30 cellular contexts compared by ENCODE assay signal in genomic region chr13:38637576-38637975, GRCh38. TPM values are rescaled to one million over a fixed set of nuclear protein-coding genes. Genes with fewer than 3 reads are reported as not detected.
DNase-seq lines count a peak whose midpoint lies in the region; ATAC-seq and TF ChIP-seq lines count a peak whose summit lies in the region.
"Had no signal": no experiment of that assay in that cellular context is flagged by ENCODE, and none has a peak within 500 bp of the region (broad histone marks: within the 10 kb centered on the region; RNA-seq: fewer than 3 reads in every experiment).

No MANE protein-coding gene starts in this region.

- H4K20me1 ChIP-seq in neural progenitor cell (ENCODE audit: low read depth): no peaks in the 10 kb centered on the region
- H4K20me1 ChIP-seq: BLaER1 treated with 17β-estradiol and CSF1 and Interleukin-3, amounts not matched to agents 10 nM and 100 nM had no signal

- no peak overlapping the region for H3K4me2 ChIP-seq in neural progenitor cell
- H3K4me2 ChIP-seq: BLaER1 treated with 17β-estradiol and CSF1 and Interleukin-3, amounts not matched to agents 10 nM and 100 nM; KMS-11 had no signal

- H3K27me3 ChIP-seq in neural progenitor cell: no peaks in the 10 kb centered on the region
- H3K27me3 ChIP-seq: BLaER1 treated with 17β-estradiol and CSF1 and Interleukin-3, amounts not matched to agents 10 nM and 100 nM; upper lobe of right lung had no signal

- H3K27ac ChIP-seq in HEK293 (ENCODE audit: extremely low read depth, low read depth, low read length): no peak overlapping the region
- H3K27ac ChIP-seq in neural progenitor cell: no peak overlapping the region
- H3K27ac ChIP-seq: BLaER1 treated with 17β-estradiol and CSF1 and Interleukin-3, amounts not matched to agents 10 nM and 100 nM; HL-60; KMS-11; upper lobe of right lung had no signal

- no peak overlapping the region for H3K4me3 Mint-ChIP-seq in neural progenitor cell
- H3K4me3 Mint-ChIP-seq: activated naive CD8-positive, alpha-beta T cell treated with anti-CD3 and anti-CD28 coated beads, Interleukin-2, amount 50 U/mL, for 24 hours; activated T-cell treated with anti-CD3 and anti-CD28 coated beads, Interleukin-2, amount 50 U/mL, for 72 hours; effector memory CD8-positive, alpha-beta T cell; memory B cell; nephron progenitor cell; stimulated activated naive B cell treated with anti-CD40 and anti-IgM and Interleukin-4, amounts not matched to agents 10 μg/mL and 1 μg/mL and 100 μg/mL, for 72 hours; T-helper 17 cell had no signal

- H3K27me3 Mint-ChIP-seq in neural progenitor cell (ENCODE audit: insufficient read depth, low read depth): no peaks in the 10 kb centered on the region
- H3K27me3 Mint-ChIP-seq: activated naive CD8-positive, alpha-beta T cell treated with anti-CD3 and anti-CD28 coated beads, Interleukin-2, amount 50 U/mL, for 24 hours; effector memory CD8-positive, alpha-beta T cell; memory B cell; T-helper 17 cell had no signal

- POLR2A ChIA-PET in HEK293 (lab: Yijun Ruan, JAX): no interaction called here

- CTCF ChIA-PET in HEK293 (lab: Yijun Ruan, JAX): no interaction called here

- H3K9me3 Mint-ChIP-seq in neural progenitor cell: no peaks in the 10 kb centered on the region
- H3K9me3 Mint-ChIP-seq: activated naive CD8-positive, alpha-beta T cell treated with anti-CD3 and anti-CD28 coated beads, Interleukin-2, amount 50 U/mL, for 24 hours; activated T-cell treated with anti-CD3 and anti-CD28 coated beads, Interleukin-2, amount 50 U/mL, for 72 hours; memory B cell; nephron progenitor cell; stimulated activated naive B cell treated with anti-CD40 and anti-IgM and Interleukin-4, amounts not matched to agents 10 μg/mL and 1 μg/mL and 100 μg/mL, for 72 hours had no signal

- H3K36me3 ChIP-seq in HEK293 (ENCODE audit: control insufficient read depth in 2 of 2, insufficient read depth in 1 of 2, low read length in 2 of 2) (no peaks in the 10 kb centered on the region), neural progenitor cell (no peaks in the 10 kb centered on the region)
- H3K36me3 ChIP-seq: BLaER1 treated with 17β-estradiol and CSF1 and Interleukin-3, amounts not matched to agents 10 nM and 100 nM; upper lobe of right lung had no signal

- no peaks in the 10 kb centered on the region for H3K4me1 Mint-ChIP-seq in neural progenitor cell
- H3K4me1 Mint-ChIP-seq: activated naive CD8-positive, alpha-beta T cell treated with anti-CD3 and anti-CD28 coated beads, Interleukin-2, amount 50 U/mL, for 24 hours; memory B cell; nephron progenitor cell; stimulated activated naive B cell treated with anti-CD40 and anti-IgM and Interleukin-4, amounts not matched to agents 10 μg/mL and 1 μg/mL and 100 μg/mL, for 72 hours; T-helper 17 cell had no signal

- H3K79me2 ChIP-seq in neural progenitor cell (ENCODE audit: low read depth): no peaks in the 10 kb centered on the region

- H3K9me3 ChIP-seq in HEK293 (ENCODE audit: control insufficient read depth, insufficient read depth, low read depth, low read length) (no peaks in the 10 kb centered on the region), neural progenitor cell (ENCODE audit: low read depth) (no peaks in the 10 kb centered on the region)
- H3K9me3 ChIP-seq: BLaER1 treated with 17β-estradiol and CSF1 and Interleukin-3, amounts not matched to agents 10 nM and 100 nM; upper lobe of right lung had no signal

- ATAC-seq in GM18861 (IDR thresholded peaks at IDR 0.05; ENCODE audit: unreplicated experiment) (no peak), HG02938 (IDR thresholded peaks at IDR 0.05; ENCODE audit: unreplicated experiment) (no peak)
- ATAC-seq: activated naive CD8-positive, alpha-beta T cell treated with anti-CD3 and anti-CD28 coated beads, Interleukin-2, amount 50 U/mL, for 24 hours; activated T-cell treated with anti-CD3 and anti-CD28 coated beads, Interleukin-2, amount 50 U/mL, for 72 hours; effector memory CD8-positive, alpha-beta T cell; left lobe of liver; Panc1; stimulated activated naive B cell treated with anti-CD40 and anti-IgM and Interleukin-4, amounts not matched to agents 10 μg/mL and 1 μg/mL and 100 μg/mL, for 72 hours; T-helper 17 cell had no signal

- no peak overlapping the region for H3K27ac Mint-ChIP-seq in neural progenitor cell
- H3K27ac Mint-ChIP-seq: activated naive CD8-positive, alpha-beta T cell treated with anti-CD3 and anti-CD28 coated beads, Interleukin-2, amount 50 U/mL, for 24 hours; activated T-cell treated with anti-CD3 and anti-CD28 coated beads, Interleukin-2, amount 50 U/mL, for 72 hours; effector memory CD8-positive, alpha-beta T cell; memory B cell; nephron progenitor cell; stimulated activated naive B cell treated with anti-CD40 and anti-IgM and Interleukin-4, amounts not matched to agents 10 μg/mL and 1 μg/mL and 100 μg/mL, for 72 hours; T-helper 17 cell had no signal

- no peaks in the 10 kb centered on the region for H3F3A ChIP-seq in neural progenitor cell (ENCODE audit: low read depth)

- H2AFZ ChIP-seq in neural progenitor cell (replicated peaks): peak overlapping the region; percentile 70

- H3K9ac ChIP-seq in neural progenitor cell: no peak overlapping the region
- H3K9ac ChIP-seq: BLaER1 treated with 17β-estradiol and CSF1 and Interleukin-3, amounts not matched to agents 10 nM and 100 nM; KMS-11 had no signal

- TF ChIP-seq CTCF in HEK293 (tag by site-specific recombination; IDR thresholded peaks at IDR 0.05) (no peak), neural progenitor cell (IDR thresholded peaks at IDR 0.05) (no peak)

- peaks cover 2% of the 10 kb centered on the region; the same call in 1 of the 2 replicates for H3K4me1 ChIP-seq in HEK293 (ENCODE audit: control insufficient read depth, insufficient read depth, low read length)
- no peaks in the 10 kb centered on the region for H3K4me1 ChIP-seq in neural progenitor cell
- H3K4me1 ChIP-seq: BLaER1 treated with 17β-estradiol and CSF1 and Interleukin-3, amounts not matched to agents 10 nM and 100 nM; upper lobe of right lung had no signal

- DNase-seq in NCI-H1105 treated with DMSO at 0.1 percent for 48 hours (lab: John Stamatoyannopoulos, UW): peak; percentile 74
- DNase-seq in NCI-H526 treated with DMSO at 0.1 percent for 48 hours (lab: John Stamatoyannopoulos, UW): peak; percentile 35
- DNase-seq in neural progenitor cell (ENCODE audit: low spot score): no peak
- DNase-seq in middle frontal gyrus (ENCODE audit: extremely low spot score, low spot score): no peak
- DNase-seq: activated CD4-positive, alpha-beta T cell treated with anti-CD3 and anti-CD28 coated beads, Interleukin-2, amount 50 U/mL, for 48 hours; activated CD4-positive, CD25-positive, alpha-beta regulatory T cell treated with anti-CD3 and anti-CD28 coated beads, Interleukin-2, amount 50 U/mL, for 72 hours; activated naive CD4-positive, alpha-beta T cell; activated naive CD8-positive, alpha-beta T cell treated with anti-CD3 and anti-CD28 coated beads, Interleukin-2, amount 50 U/mL, for 24 hours; activated T-cell treated with anti-CD3 and anti-CD28 coated beads, Interleukin-2, amount 50 U/mL, for 72 hours; caudate nucleus; cortex of kidney; effector memory CD8-positive, alpha-beta T cell; glutamatergic neuron; H7; NCI-H187 treated with DMSO at 0.1 percent for 48 hours; NCI-H226; nephron progenitor cell; SHP77; stimulated activated naive B cell treated with anti-CD40 and anti-IgM and Interleukin-4, amounts not matched to agents 10 μg/mL and 1 μg/mL and 100 μg/mL, for 72 hours; T-helper 17 cell; upper lobe of right lung had no signal

- H3K36me3 Mint-ChIP-seq in neural progenitor cell: no peaks in the 10 kb centered on the region
- H3K36me3 Mint-ChIP-seq: memory B cell; stimulated activated naive B cell treated with anti-CD40 and anti-IgM and Interleukin-4, amounts not matched to agents 10 μg/mL and 1 μg/mL and 100 μg/mL, for 72 hours had no signal

- H3K4me3 ChIP-seq in HEK293 (ENCODE audit: low read depth, low read length) (no peak overlapping the region), neural progenitor cell (no peak overlapping the region)
- H3K4me3 ChIP-seq: BLaER1 treated with 17β-estradiol and CSF1 and Interleukin-3, amounts not matched to agents 10 nM and 100 nM; upper lobe of right lung had no signal

TF ChIP-seq in HEK293, 187 proteins besides CTCF, POLR2A, EP300 and RAD21:
- TF ChIP-seq FEZF1 (tag by site-specific recombination; IDR thresholded peaks at IDR 0.05): peak; percentile 71
- TF ChIP-seq WT1 (tag by site-specific recombination; IDR thresholded peaks at IDR 0.05): peak; percentile 81
- TF ChIP-seq ZNF426 (tag by site-specific recombination; IDR thresholded peaks at IDR 0.05): no peak
- TF ChIP-seq, protein P1, sequence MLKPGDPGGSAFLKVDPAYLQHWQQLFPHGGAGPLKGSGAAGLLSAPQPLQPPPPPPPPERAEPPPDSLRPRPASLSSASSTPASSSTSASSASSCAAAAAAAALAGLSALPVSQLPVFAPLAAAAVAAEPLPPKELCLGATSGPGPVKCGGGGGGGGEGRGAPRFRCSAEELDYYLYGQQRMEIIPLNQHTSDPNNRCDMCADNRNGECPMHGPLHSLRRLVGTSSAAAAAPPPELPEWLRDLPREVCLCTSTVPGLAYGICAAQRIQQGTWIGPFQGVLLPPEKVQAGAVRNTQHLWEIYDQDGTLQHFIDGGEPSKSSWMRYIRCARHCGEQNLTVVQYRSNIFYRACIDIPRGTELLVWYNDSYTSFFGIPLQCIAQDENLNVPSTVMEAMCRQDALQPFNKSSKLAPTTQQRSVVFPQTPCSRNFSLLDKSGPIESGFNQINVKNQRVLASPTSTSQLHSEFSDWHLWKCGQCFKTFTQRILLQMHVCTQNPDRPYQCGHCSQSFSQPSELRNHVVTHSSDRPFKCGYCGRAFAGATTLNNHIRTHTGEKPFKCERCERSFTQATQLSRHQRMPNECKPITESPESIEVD (tag by site-specific recombination; IDR thresholded peaks at IDR 0.05): peak; percentile 69
- peak; percentile 68 for TF ChIP-seq OSR2 (tag by site-specific recombination; IDR thresholded peaks at IDR 0.05)
TF ChIP-seq in HEK293: peak in this region for 4.

RNA-seq across cellular contexts. Expression of gene FREM2, which starts 49.3 kb away (rescaled TPM):
- 21.3 and 22.7 TPM in 2 replicates for total RNA-seq in neural progenitor cell (ENCODE audit: low replicate concordance)
- total RNA-seq: T-helper 17 cell had no signal

Comparison
In these comparisons a context has a peak if more than half of its experiments do, and no peak if none do; other contexts are left out.
1. DNase-seq: peak in NCI-H1105 treated with DMSO at 0.1 percent for 48 hours (single experiment) and NCI-H526 treated with DMSO at 0.1 percent for 48 hours (single experiment); none in neural progenitor cell (single experiment) and middle frontal gyrus (single experiment).